In the genomic region with DNA sequence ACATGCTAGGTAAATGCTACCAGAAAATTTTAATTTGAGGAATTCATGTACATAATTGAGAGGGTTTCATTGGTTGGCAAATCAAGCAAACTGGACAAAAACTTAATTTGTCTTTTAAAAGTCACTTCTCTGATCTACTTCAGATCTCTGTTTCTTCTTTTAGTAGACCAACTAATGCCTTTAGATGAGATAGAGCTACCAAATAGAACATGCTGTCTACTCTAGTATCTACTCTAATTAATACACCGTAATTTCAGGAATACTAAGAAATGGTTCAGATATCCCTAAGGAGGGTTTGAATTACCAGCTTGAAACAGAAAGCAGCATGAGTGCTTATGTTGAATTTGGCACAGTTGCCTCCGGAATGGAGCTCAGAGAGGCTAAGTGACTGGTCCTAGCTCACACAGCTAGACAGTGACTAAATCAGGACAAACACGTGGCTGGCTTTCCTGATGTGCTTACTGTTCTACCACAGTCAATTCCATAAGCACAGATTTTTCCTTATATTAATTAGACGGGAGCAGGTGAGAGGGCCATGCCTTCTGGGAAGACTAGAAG, we compare ENCODE assay signal across 1 cellular context.
TF ChIP-seq lines count a peak whose summit lies in the region.

No MANE protein-coding gene starts in this region.

TF ChIP-seq in HEK293, 187 proteins besides CTCF, POLR2A, EP300 and RAD21:
- TF ChIP-seq ZNF112 (tag by site-specific recombination; IDR thresholded peaks at IDR 0.05), result no peak
- TF ChIP-seq ZFP41 (tag by site-specific recombination; IDR thresholded peaks at IDR 0.05; ENCODE audit: borderline replicate concordance), result no peak
- TF ChIP-seq, protein P1, sequence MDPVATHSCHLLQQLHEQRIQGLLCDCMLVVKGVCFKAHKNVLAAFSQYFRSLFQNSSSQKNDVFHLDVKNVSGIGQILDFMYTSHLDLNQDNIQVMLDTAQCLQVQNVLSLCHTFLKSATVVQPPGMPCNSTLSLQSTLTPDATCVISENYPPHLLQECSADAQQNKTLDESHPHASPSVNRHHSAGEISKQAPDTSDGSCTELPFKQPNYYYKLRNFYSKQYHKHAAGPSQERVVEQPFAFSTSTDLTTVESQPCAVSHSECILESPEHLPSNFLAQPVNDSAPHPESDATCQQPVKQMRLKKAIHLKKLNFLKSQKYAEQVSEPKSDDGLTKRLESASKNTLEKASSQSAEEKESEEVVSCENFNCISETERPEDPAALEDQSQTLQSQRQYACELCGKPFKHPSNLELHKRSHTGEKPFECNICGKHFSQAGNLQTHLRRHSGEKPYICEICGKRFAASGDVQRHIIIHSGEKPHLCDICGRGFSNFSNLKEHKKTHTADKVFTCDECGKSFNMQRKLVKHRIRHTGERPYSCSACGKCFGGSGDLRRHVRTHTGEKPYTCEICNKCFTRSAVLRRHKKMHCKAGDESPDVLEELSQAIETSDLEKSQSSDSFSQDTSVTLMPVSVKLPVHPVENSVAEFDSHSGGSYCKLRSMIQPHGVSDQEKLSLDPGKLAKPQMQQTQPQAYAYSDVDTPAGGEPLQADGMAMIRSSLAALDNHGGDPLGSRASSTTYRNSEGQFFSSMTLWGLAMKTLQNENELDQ (tag by site-specific recombination; IDR thresholded peaks at IDR 0.05; ENCODE audit: low read depth), result no peak
- TF ChIP-seq, protein P2, sequence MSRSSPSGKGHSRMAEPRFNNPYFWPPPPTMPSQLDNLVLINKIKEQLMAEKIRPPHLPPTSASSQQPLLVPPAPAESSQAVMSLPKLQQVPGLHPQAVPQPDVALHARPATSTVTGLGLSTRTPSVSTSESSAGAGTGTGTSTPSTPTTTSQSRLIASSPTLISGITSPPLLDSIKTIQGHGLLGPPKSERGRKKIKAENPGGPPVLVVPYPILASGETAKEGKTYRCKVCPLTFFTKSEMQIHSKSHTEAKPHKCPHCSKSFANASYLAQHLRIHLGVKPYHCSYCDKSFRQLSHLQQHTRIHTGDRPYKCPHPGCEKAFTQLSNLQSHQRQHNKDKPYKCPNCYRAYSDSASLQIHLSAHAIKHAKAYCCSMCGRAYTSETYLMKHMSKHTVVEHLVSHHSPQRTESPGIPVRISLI (tag by site-specific recombination; IDR thresholded peaks at IDR 0.05), result no peak
- no peak for TF ChIP-seq KLF7 (tag by site-specific recombination; IDR thresholded peaks at IDR 0.05; ENCODE audit: borderline replicate concordance)
- TF ChIP-seq ZNF664 (tag by site-specific recombination; IDR thresholded peaks at IDR 0.05), result peak; percentile 94
- TF ChIP-seq ZNF768 (tag by site-specific recombination; IDR thresholded peaks at IDR 0.05), result peak; percentile 54; the same call in 1 of the 2 replicates
- TF ChIP-seq ZNF777 (tag by site-specific recombination; IDR thresholded peaks at IDR 0.05; ENCODE audit: borderline replicate concordance), result no peak
- TF ChIP-seq, protein P3, sequence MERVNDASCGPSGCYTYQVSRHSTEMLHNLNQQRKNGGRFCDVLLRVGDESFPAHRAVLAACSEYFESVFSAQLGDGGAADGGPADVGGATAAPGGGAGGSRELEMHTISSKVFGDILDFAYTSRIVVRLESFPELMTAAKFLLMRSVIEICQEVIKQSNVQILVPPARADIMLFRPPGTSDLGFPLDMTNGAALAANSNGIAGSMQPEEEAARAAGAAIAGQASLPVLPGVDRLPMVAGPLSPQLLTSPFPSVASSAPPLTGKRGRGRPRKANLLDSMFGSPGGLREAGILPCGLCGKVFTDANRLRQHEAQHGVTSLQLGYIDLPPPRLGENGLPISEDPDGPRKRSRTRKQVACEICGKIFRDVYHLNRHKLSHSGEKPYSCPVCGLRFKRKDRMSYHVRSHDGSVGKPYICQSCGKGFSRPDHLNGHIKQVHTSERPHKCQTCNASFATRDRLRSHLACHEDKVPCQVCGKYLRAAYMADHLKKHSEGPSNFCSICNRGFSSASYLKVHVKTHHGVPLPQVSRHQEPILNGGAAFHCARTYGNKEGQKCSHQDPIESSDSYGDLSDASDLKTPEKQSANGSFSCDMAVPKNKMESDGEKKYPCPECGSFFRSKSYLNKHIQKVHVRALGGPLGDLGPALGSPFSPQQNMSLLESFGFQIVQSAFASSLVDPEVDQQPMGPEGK (tag by site-specific recombination; IDR thresholded peaks at IDR 0.05), result no peak
